Comparison of ENCODE assay signal across 11 cellular contexts in genomic region chr7:36742911-36743775, GRCh38.
DNase-seq lines count a peak whose midpoint lies in the region; ATAC-seq and TF ChIP-seq lines count a peak whose summit lies in the region.
"Had no signal": no experiment of that assay in that cellular context is flagged by ENCODE, and none has a peak within 500 bp of the region (broad histone marks: within the 10 kb centered on the region; RNA-seq: fewer than 3 reads in every experiment).

No MANE protein-coding gene starts in this region.

- TF ChIP-seq CTCF in neutrophil (IDR thresholded peaks at IDR 0.05) (no peak), GM13976 (IDR thresholded peaks at IDR 0.05; ENCODE audit: borderline replicate concordance, control extremely low read depth, extremely low read depth, insufficient read depth, missing control alignments) (no peak)

- H3K27me3 ChIP-seq in neutrophil = no peaks in the 10 kb centered on the region

- DNase-seq in RPMI8226 = peak; percentile 88
- DNase-seq in GM13976 (ENCODE audit: low spot score) = no peak
- DNase-seq in NCI-H2107 (lab: John Stamatoyannopoulos, UW) = no peak
- no peak for DNase-seq in KBM-7
- DNase-seq: kidney glomerular epithelial cell, NCI-H1105 treated with DMSO at 0.1 percent for 48 hours had no signal

- H3K9me3 ChIP-seq in neutrophil = no peaks in the 10 kb centered on the region
- H3K9me3 ChIP-seq: prostate gland had no signal

- peaks cover 56 to 61% of the 10 kb centered on the region in 2 experiments for H3K4me1 ChIP-seq in neutrophil (ENCODE audit: control insufficient read depth in 1 of 2, insufficient read depth in 1 of 2, low read depth in 1 of 2, low read length in 1 of 2)
- H3K4me1 ChIP-seq: prostate gland had no signal

- H3K36me3 ChIP-seq in neutrophil = no peaks in the 10 kb centered on the region
- H3K36me3 ChIP-seq: prostate gland had no signal

- ATAC-seq in GM18870 (IDR thresholded peaks at IDR 0.05; ENCODE audit: unreplicated experiment) (peak; percentile 43), HG02759 (IDR thresholded peaks at IDR 0.05; ENCODE audit: unreplicated experiment) (peak; percentile 65), HG03280 (IDR thresholded peaks at IDR 0.05; ENCODE audit: unreplicated experiment) (no peak)

- H3K27ac ChIP-seq in neutrophil = peak overlapping the region; percentile 74
- H3K27ac ChIP-seq: prostate gland had no signal

- in situ Hi-C loops in GM13976 (cut with MboI; ENCODE audit: low sequenced_read_pairs, unreplicated experiment) (no loop called here), KBM-7 (cut with MboI; ENCODE audit: low pct_unique_long_range_greater_than_20kb, low sequenced_read_pairs) (no loop called here)

- H3K4me3 ChIP-seq in neutrophil (ENCODE audit: low read depth in 1 of 2, low read length in 1 of 2) = peak overlapping the region in 1 of 2 experiments; percentile 2
- H3K4me3 ChIP-seq: prostate gland had no signal
